In genomic region chr14:23361763-23362162, GRCh38 we compare ENCODE assay signal across 31 cellular contexts. TPM values are rescaled to one million over a fixed set of nuclear protein-coding genes. Genes with fewer than 3 reads are reported as not detected.
A peak's percentile ranks its signal among the peaks of the same experiment; 100 is the strongest.
DNase-seq lines count a peak whose midpoint lies in the region; ATAC-seq and TF ChIP-seq lines count a peak whose summit lies in the region.
"Had no signal": no experiment of that assay in that cellular context is flagged by ENCODE, and none has a peak within 500 bp of the region (broad histone marks: within the 10 kb centered on the region; RNA-seq: fewer than 3 reads in every experiment).

No MANE protein-coding gene starts in this region.

- no peak overlapping the region for H3K4me3 ChIP-seq in sigmoid colon
- H3K4me3 ChIP-seq: cardiac muscle cell, lung had no signal

- H3K27me3 ChIP-seq in layer of hippocampus (ENCODE audit: control insufficient read depth, insufficient read depth, low read length) (no peaks in the 10 kb centered on the region), sigmoid colon (no peaks in the 10 kb centered on the region)
- H3K27me3 ChIP-seq: cardiac muscle cell had no signal

- no peak for TF ChIP-seq CTCF in HFFc6 (IDR thresholded peaks at IDR 0.05)
- TF ChIP-seq CTCF in sigmoid colon (IDR thresholded peaks at IDR 0.05) = no peak

- H3K9me3 Mint-ChIP-seq in HFFc6 = no peaks in the 10 kb centered on the region
- H3K9me3 Mint-ChIP-seq: activated CD4-positive, alpha-beta memory T cell treated with anti-CD3 and anti-CD28 coated beads for 36 hours; stimulated activated naive CD8-positive, alpha-beta T cell treated with anti-CD3 and anti-CD28 coated beads, Interleukin-15, Interleukin-2, amounts not matched to agents 100 ng/mL and 50 ng/mL, for 24 hours; T-helper 1 cell treated with Interleukin-12 subunit alpha and Interleukin-12 subunit beta and Interleukin-4 antibody, amounts not matched to agents 30 μg/mL and 1 μg/mL, for 36 hours had no signal

- peaks cover 19% of the 10 kb centered on the region for H3K4me1 Mint-ChIP-seq in HFFc6 (ENCODE audit: low read depth)

- peak overlapping the region; percentile 95 for H3K27ac Mint-ChIP-seq in HFFc6
- H3K27ac Mint-ChIP-seq: activated CD4-positive, alpha-beta memory T cell treated with anti-CD3 and anti-CD28 coated beads for 36 hours; stimulated activated naive CD8-positive, alpha-beta T cell treated with anti-CD3 and anti-CD28 coated beads, Interleukin-15, Interleukin-2, amounts not matched to agents 100 ng/mL and 50 ng/mL, for 24 hours; T-helper 1 cell treated with Interleukin-12 subunit alpha and Interleukin-12 subunit beta and Interleukin-4 antibody, amounts not matched to agents 30 μg/mL and 1 μg/mL, for 36 hours had no signal

- 74 to 81% methylated on average over 6 of the region's 6 CpGs for WGBS in sigmoid colon, 2 donors

- no peaks in the 10 kb centered on the region for H3K9me3 ChIP-seq in sigmoid colon
- H3K9me3 ChIP-seq: neutrophil, SK-N-SH had no signal

- intact Hi-C loops in sigmoid colon (cut with DNase I) = no loop called here

- peak overlapping the region; percentile 89 for H3K27ac ChIP-seq in cingulate gyrus (ENCODE audit: low read depth, low read length)
- peak overlapping the region; percentile 90 for H3K27ac ChIP-seq in layer of hippocampus (ENCODE audit: low read depth, low read length)
- peak overlapping the region; percentile 22 to 47 (median 38) for H3K27ac ChIP-seq in sigmoid colon
- H3K27ac ChIP-seq: cardiac muscle cell, neutrophil had no signal

- H3K36me3 ChIP-seq in sigmoid colon = peaks cover 4 to 31% (median 11%) of the 10 kb centered on the region in 4 donors
- H3K36me3 ChIP-seq: cardiac muscle cell, neutrophil had no signal

- peaks cover 0 to 66% (median 33%) of the 10 kb centered on the region in 4 donors for H3K4me1 ChIP-seq in sigmoid colon

- H3K36me3 Mint-ChIP-seq in HFFc6 (ENCODE audit: low read depth) = no peaks in the 10 kb centered on the region
- H3K36me3 Mint-ChIP-seq: activated CD4-positive, alpha-beta memory T cell treated with anti-CD3 and anti-CD28 coated beads for 36 hours had no signal

- H3K4me3 Mint-ChIP-seq in HFFc6 = no peak overlapping the region
- H3K4me3 Mint-ChIP-seq: activated CD4-positive, alpha-beta memory T cell treated with anti-CD3 and anti-CD28 coated beads for 36 hours; stimulated activated naive CD8-positive, alpha-beta T cell treated with anti-CD3 and anti-CD28 coated beads, Interleukin-15, Interleukin-2, amounts not matched to agents 100 ng/mL and 50 ng/mL, for 24 hours; T-helper 1 cell treated with Interleukin-12 subunit alpha and Interleukin-12 subunit beta and Interleukin-4 antibody, amounts not matched to agents 30 μg/mL and 1 μg/mL, for 36 hours had no signal

- no peak for ATAC-seq in HG03095 (IDR thresholded peaks at IDR 0.05; ENCODE audit: unreplicated experiment)

- DNase-seq in HFFc6 = no peak
- no peak for DNase-seq in sigmoid colon
- no peak for DNase-seq in effector CD8-positive, alpha-beta T cell (lab: John Stamatoyannopoulos, UW)
- DNase-seq in NCI-H2227 treated with DMSO at 0.1 percent for 48 hours (lab: John Stamatoyannopoulos, UW) = no peak
- no peak for DNase-seq in hippocampal formation (lab: John Stamatoyannopoulos, UW)
- DNase-seq: activated CD8-positive, alpha-beta memory T cell treated with anti-CD3 and anti-CD28 coated beads, Interleukin-2, amount 50 U/mL, for 48 hours; activated naive CD4-positive, alpha-beta T cell treated with anti-CD3 and anti-CD28 coated beads, Interleukin-2, amount 50 U/mL, for 16 hours; dermis blood vessel endothelial cell; DMS79 treated with DMSO at 0.1 percent for 48 hours; GF-D8; HCEC 1CT; kidney glomerular epithelial cell; NCI-H2081 treated with DMSO at 0.1 percent for 48 hours; NCI-H345; SK-N-SH; trophoblast cell had no signal

- TF ChIP-seq POLR2A in sigmoid colon (IDR thresholded peaks at IDR 0.05) = no peak

- no peak for TF ChIP-seq EP300 in sigmoid colon (IDR thresholded peaks at IDR 0.05)

- peaks cover 20% of the 10 kb centered on the region for H3K27me3 Mint-ChIP-seq in HFFc6 (ENCODE audit: insufficient read depth)

RNA-seq across cellular contexts. Expression of gene EFS, which starts 3.2 kb away (rescaled TPM):
- total RNA-seq in HFFc6 (2021; fragmentation: NEBNext Ultra II Directional; extraction: Animal tissue kit (Norgen Biotek cat#: 25700)) = 10 to 100 TPM in 5 of 6 experiments, 1 to 10 TPM in 1; 8.8 to 13.5 (median 12.3) TPM
- 10 to 100 TPM in 3 of 4 donors, 1 to 10 TPM in 1; 10.0 to 19.9 (median 11.5) TPM for total RNA-seq in sigmoid colon
- polyA plus RNA-seq in sigmoid colon = 1 to 10 TPM in 2 of 3 donors, under 1 TPM in 1; 0.46 to 3.0 (median 2.9) TPM
- total RNA-seq: activated CD4-positive, alpha-beta memory T cell treated with anti-CD3 and anti-CD28 coated beads for 36 hours; HT1080; pulmonary artery endothelial cell had no signal

RNA-seq across cellular contexts. Expression of gene SLC22A17, which starts 9.1 kb away (rescaled TPM):
- total RNA-seq in HFFc6 (2021; fragmentation: NEBNext Ultra II Directional; extraction: Animal tissue kit (Norgen Biotek cat#: 25700)) = 10 to 100 TPM; 11.7 to 15.6 (median 13.1) TPM
- 10 to 100 TPM; 18.1 to 38.8 (median 26.3) TPM for total RNA-seq in sigmoid colon
- polyA plus RNA-seq in sigmoid colon = 10 to 100 TPM in 1 of 3 donors, under 1 TPM in 2; 0.60 to 10.6 (median 0.92) TPM

RNA-seq across cellular contexts. Expression of gene IL25, which starts 10.8 kb away (rescaled TPM):
- total RNA-seq in HFFc6 (2021; fragmentation: NEBNext Ultra II Directional; extraction: Animal tissue kit (Norgen Biotek cat#: 25700)) = not detected
- total RNA-seq in sigmoid colon = not detected
- not detected for polyA plus RNA-seq in sigmoid colon
- total RNA-seq: activated CD4-positive, alpha-beta memory T cell treated with anti-CD3 and anti-CD28 coated beads for 36 hours; cardiac muscle cell; dermis blood vessel endothelial cell; HT1080; lung; M059J; mucosa of gallbladder; pulmonary artery endothelial cell; skeletal muscle tissue had no signal
- polyA plus RNA-seq: BJ, lung, SK-N-SH had no signal

RNA-seq across cellular contexts. Expression of gene CMTM5, which starts 15.1 kb away (rescaled TPM):
- not detected for total RNA-seq in HFFc6 (2021; fragmentation: NEBNext Ultra II Directional; extraction: Animal tissue kit (Norgen Biotek cat#: 25700))
- total RNA-seq in sigmoid colon = 1 to 10 TPM; 1.8 to 4.6 (median 3.8) TPM
- 1 to 10 TPM in 1 of 3 donors, not detected in 2; 1.2 TPM for polyA plus RNA-seq in sigmoid colon
- total RNA-seq: activated CD4-positive, alpha-beta memory T cell treated with anti-CD3 and anti-CD28 coated beads for 36 hours; dermis blood vessel endothelial cell; M059J; pulmonary artery endothelial cell had no signal
- polyA plus RNA-seq: BJ had no signal

RNA-seq across cellular contexts. Expression of gene PABPN1, which starts 40.5 kb away (rescaled TPM):
- total RNA-seq in HFFc6 (2021; fragmentation: NEBNext Ultra II Directional; extraction: Animal tissue kit (Norgen Biotek cat#: 25700)) = 100 to 1,000 TPM; 128 to 147 (median 137) TPM
- total RNA-seq in sigmoid colon = 10 to 100 TPM; 38.3 to 71.5 (median 48.3) TPM
- polyA plus RNA-seq in sigmoid colon = 100 to 1,000 TPM in 1 of 3 donors, 10 to 100 TPM in 2; 69.1 to 137 (median 76.3) TPM

Comparison
In these comparisons a context has a peak if more than half of its experiments do, and no peak if none do; other contexts are left out.
1. H3K27ac ChIP-seq: peak in every context shown above with its lines; median percentile 90 in layer of hippocampus; 89 in cingulate gyrus; 38 in sigmoid colon.